8 cellular contexts compared by ENCODE assay signal in genomic region chr19:6424939-6425731, GRCh38. TPM values are rescaled to one million over a fixed set of nuclear protein-coding genes. Genes with fewer than 3 reads are reported as not detected.
DNase-seq lines count a peak whose midpoint lies in the region; ATAC-seq and TF ChIP-seq lines count a peak whose summit lies in the region.

No MANE protein-coding gene starts in this region.

- H3K27me3 ChIP-seq in BJ (ENCODE audit: control insufficient read depth, insufficient read depth, low read length): no peaks in the 10 kb centered on the region

- peaks cover 12% of the 10 kb centered on the region for H3K36me3 ChIP-seq in BJ (ENCODE audit: control insufficient read depth, insufficient read depth, low read length)

- H3K9me3 Mint-ChIP-seq in activated CD4-positive, alpha-beta T cell treated with anti-CD3 and anti-CD28 coated beads for 36 hours (ENCODE audit: low read depth): peaks cover 3% of the 10 kb centered on the region

- peak; percentile 84 for ATAC-seq in HG03442 (IDR thresholded peaks at IDR 0.05; ENCODE audit: unreplicated experiment)
- peak; percentile 88 for ATAC-seq in activated CD4-positive, alpha-beta T cell treated with anti-CD3 and anti-CD28 coated beads for 36 hours

- TF ChIP-seq CTCF in BJ (IDR thresholded peaks at IDR 0.05; ENCODE audit: insufficient read depth, low read depth, low read length): no peak
- no peak for TF ChIP-seq CTCF in choroid plexus epithelial cell (conservative IDR thresholded peaks at IDR 0.05; ENCODE audit: low read depth, low read length)

- peak overlapping the region; percentile 16; the same call in 1 of the 2 replicates for H3K4me3 ChIP-seq in BJ (ENCODE audit: low read depth, low read length)
- H3K4me3 ChIP-seq in choroid plexus epithelial cell (ENCODE audit: low read depth, low read length): peak overlapping the region; percentile 11

- H3K4me1 Mint-ChIP-seq in activated CD4-positive, alpha-beta T cell treated with anti-CD3 and anti-CD28 coated beads for 36 hours: peaks cover 31% of the 10 kb centered on the region

- intact Hi-C loops in activated CD4-positive, alpha-beta T cell treated with anti-CD3 and anti-CD28 coated beads for 36 hours (cut with DNase I, micrococcal nuclease): loop anchor here (1.0 to 2.0 kb wide), 14 partner anchors 32 to 1097 kb away; partner anchors contain the start of genes CLPP (in 2 of the 2), GTF2F1 (in 2 of the 2), GPR108 (in 1 of the 2) and MCOLN1 (in 1 of the 2)

- H3K4me3 Mint-ChIP-seq in activated CD4-positive, alpha-beta T cell treated with anti-CD3 and anti-CD28 coated beads for 36 hours: peak overlapping the region; percentile 73

- peak overlapping the region; percentile 98 for H3K27ac Mint-ChIP-seq in activated CD4-positive, alpha-beta T cell treated with anti-CD3 and anti-CD28 coated beads for 36 hours

- no peaks in the 10 kb centered on the region for H3K27me3 Mint-ChIP-seq in activated CD4-positive, alpha-beta T cell treated with anti-CD3 and anti-CD28 coated beads for 36 hours

- POLR2A ChIA-PET in BJ (lab: Charles Lee): interaction anchor here (0.6 kb wide), 2 partner anchors 53 to 687 kb away, joined by 3 to 4 read pairs; partner anchors contain the start of gene ALKBH7
- POLR2A ChIA-PET in activated CD4-positive, alpha-beta T cell treated with anti-CD3 and anti-CD28 coated beads for 36 hours (lab: Charles Lee): interaction anchor here (0.6 to 1.3 kb wide), 11 partner anchors 8 to 753 kb away, joined by 3 to 13 read pairs (median 3); partner anchors contain the start of gene ALKBH7

- CTCF ChIA-PET in BJ (lab: Yijun Ruan, JAX): interaction anchor here (1.1 to 1.7 kb wide), 3 partner anchors 32 to 56 kb away, joined by 3 read pairs; partner anchors contain the start of gene DENND1C
- CTCF ChIA-PET in activated CD4-positive, alpha-beta T cell treated with anti-CD3 and anti-CD28 coated beads for 36 hours (lab: Charles Lee): interaction anchor here (0.7 to 1.5 kb wide), 6 partner anchors 27 to 438 kb away, joined by 3 to 9 read pairs (median 4); partner anchors contain the start of gene ALKBH7

- DNase-seq in BJ (ENCODE audit: low read depth) (peak; percentile 100), GM19240 (ENCODE audit: insufficient read length, low spot score) (peak; percentile 100), NCI-H510A treated with DMSO at 0.1 percent for 48 hours (lab: John Stamatoyannopoulos, UW) (peak; percentile 99), choroid plexus epithelial cell (ENCODE audit: low read depth) (peak; percentile 100), kidney tubule cell (ENCODE audit: low spot score) (peak; percentile 100)
- peak; percentile 100 for DNase-seq in activated CD4-positive, alpha-beta T cell treated with anti-CD3 and anti-CD28 coated beads for 36 hours
- DNase-seq in stimulated activated CD4-positive, alpha-beta T cell treated with anti-CD3 and anti-CD28 coated beads, Interleukin-1b, Interleukin-23, amount 100 ng/mL, for 1 hour (ENCODE audit: low read depth in 2 of 2): peak; percentile 95 to 98

- peaks cover 34% of the 10 kb centered on the region for H3K36me3 Mint-ChIP-seq in activated CD4-positive, alpha-beta T cell treated with anti-CD3 and anti-CD28 coated beads for 36 hours (ENCODE audit: low read depth)

RNA-seq across cellular contexts. Expression of gene KHSRP, which starts 0.5 kb away (rescaled TPM):
- 49.4 and 68.7 TPM in 2 replicates for polyA plus RNA-seq in BJ (2011; rRNA removed)
- polyA minus RNA-seq in BJ (2011; rRNA and poly(A)+ RNA removed): 59.7 and 75.5 TPM in 2 replicates
- total RNA-seq in activated CD4-positive, alpha-beta T cell treated with anti-CD3 and anti-CD28 coated beads for 36 hours: 100 to 1,000 TPM; 363 to 380 TPM

RNA-seq across cellular contexts. Expression of gene SLC25A41, which starts 8.4 kb away (rescaled TPM):
- polyA plus RNA-seq in BJ (2011; rRNA removed): 0.05 TPM in 1 of 2 replicates, not detected in the other
- polyA minus RNA-seq in BJ (2011; rRNA and poly(A)+ RNA removed): not detected in 2 replicates
- under 1 TPM; 0.46 to 0.64 TPM for total RNA-seq in activated CD4-positive, alpha-beta T cell treated with anti-CD3 and anti-CD28 coated beads for 36 hours

RNA-seq across cellular contexts. Expression of gene GTF2F1, which starts 32.2 kb away (rescaled TPM):
- 45.3 and 49.4 TPM in 2 replicates for polyA plus RNA-seq in BJ (2011; rRNA removed)
- polyA minus RNA-seq in BJ (2011; rRNA and poly(A)+ RNA removed): 31.1 and 33.4 TPM in 2 replicates
- total RNA-seq in activated CD4-positive, alpha-beta T cell treated with anti-CD3 and anti-CD28 coated beads for 36 hours: 10 to 100 TPM; 60.9 to 78.5 TPM

RNA-seq across cellular contexts. Expression of gene SLC25A23, which starts 34.5 kb away (rescaled TPM):
- polyA plus RNA-seq in BJ (2011; rRNA removed): 6.3 and 7.4 TPM in 2 replicates
- 7.6 and 16.6 TPM in 2 replicates for polyA minus RNA-seq in BJ (2011; rRNA and poly(A)+ RNA removed)
- 10 to 100 TPM; 18.6 to 19.2 TPM for total RNA-seq in activated CD4-positive, alpha-beta T cell treated with anti-CD3 and anti-CD28 coated beads for 36 hours

RNA-seq across cellular contexts. Expression of gene CRB3, which starts 38.9 kb away (rescaled TPM):
- not detected in 2 replicates for polyA plus RNA-seq in BJ (2011; rRNA removed)
- polyA minus RNA-seq in BJ (2011; rRNA and poly(A)+ RNA removed): not detected in 2 replicates
- total RNA-seq in activated CD4-positive, alpha-beta T cell treated with anti-CD3 and anti-CD28 coated beads for 36 hours: 1 to 10 TPM; 1.2 to 1.8 TPM

Comparison
In these comparisons a context has a peak if more than half of its experiments do, and no peak if none do; other contexts are left out.
1. Peak in every context shown above with its lines: DNase-seq, ATAC-seq and H3K4me3 ChIP-seq.